In genomic region chr4:78656968-78657445, GRCh38 we compare ENCODE assay signal across 8 cellular contexts.
A peak's percentile ranks its signal among the peaks of the same experiment; 100 is the strongest.
DNase-seq lines count a peak whose midpoint lies in the region; ATAC-seq, FAIRE-seq and TF ChIP-seq lines count a peak whose summit lies in the region.

No MANE protein-coding gene starts in this region.

- peak overlapping the region; percentile 79 for H3K27ac Mint-ChIP-seq in activated naive CD8-positive, alpha-beta T cell
- H3K27ac Mint-ChIP-seq in neural progenitor cell: no peak overlapping the region

- peak overlapping the region; percentile 4 for H2AFZ ChIP-seq in neural progenitor cell (replicated peaks)

- no peaks in the 10 kb centered on the region for H3K36me3 Mint-ChIP-seq in activated naive CD8-positive, alpha-beta T cell
- H3K36me3 Mint-ChIP-seq in neural progenitor cell: no peaks in the 10 kb centered on the region

- H3K4me1 ChIP-seq in neural progenitor cell: peaks cover 7% of the 10 kb centered on the region
- H3K4me1 ChIP-seq in prostate gland (replicated peaks): no peaks in the 10 kb centered on the region
- H3K4me1 ChIP-seq in small intestine (ENCODE audit: control insufficient read depth in 2 of 2, insufficient read depth in 1 of 2, low read depth in 1 of 2, low read length in 1 of 2): peaks cover under 1 to 2% of the 10 kb centered on the region in 2 donors

- peak overlapping the region; percentile 42 for H3K4me3 ChIP-seq in Jurkat, Clone E6-1 (ENCODE audit: low read length)
- H3K4me3 ChIP-seq in neural progenitor cell: no peak overlapping the region
- no peak overlapping the region for H3K4me3 ChIP-seq in prostate gland
- H3K4me3 ChIP-seq in small intestine (ENCODE audit: low read depth in 1 of 2, low read length in 2 of 2): no peak overlapping the region

- H3K4me1 Mint-ChIP-seq in activated naive CD8-positive, alpha-beta T cell (ENCODE audit: low read depth): peaks cover 44% of the 10 kb centered on the region
- peaks cover 6% of the 10 kb centered on the region for H3K4me1 Mint-ChIP-seq in neural progenitor cell

- 63% methylated on average over 7 of the region's 7 CpGs for WGBS in prostate gland
- WGBS in small intestine, 3 donors: 50 to 74% (median 55%) methylated on average over 7 of the region's 7 CpGs

- peaks cover 5% of the 10 kb centered on the region for H3F3A ChIP-seq in neural progenitor cell (ENCODE audit: low read depth)

- H3K27me3 ChIP-seq in neural progenitor cell (no peaks in the 10 kb centered on the region), prostate gland (replicated peaks; ENCODE audit: insufficient read depth) (no peaks in the 10 kb centered on the region), small intestine (ENCODE audit: control insufficient read depth in 2 of 2, insufficient read depth in 2 of 2, low read length in 2 of 2) (no peaks in the 10 kb centered on the region)

- FAIRE-seq in small intestine (lab: Jason Lieb, UNC): no peak

- H3K36me3 ChIP-seq in neural progenitor cell (no peaks in the 10 kb centered on the region), prostate gland (no peaks in the 10 kb centered on the region), small intestine (ENCODE audit: control insufficient read depth in 2 of 2, insufficient read depth in 2 of 2, low read length in 2 of 2) (no peaks in the 10 kb centered on the region)

- intact Hi-C loops in posterior cingulate gyrus (cut with DNase I): no loop called here
- intact Hi-C loops in prostate gland (cut with DNase I): no loop called here

- ATAC-seq in GM18867 (IDR thresholded peaks at IDR 0.05; ENCODE audit: unreplicated experiment): peak; percentile 21
- no peak for ATAC-seq in HG03025 (IDR thresholded peaks at IDR 0.05; ENCODE audit: low FRiP score, unreplicated experiment)

- no peaks in the 10 kb centered on the region for H3K27me3 Mint-ChIP-seq in activated naive CD8-positive, alpha-beta T cell
- peaks cover 2% of the 10 kb centered on the region for H3K27me3 Mint-ChIP-seq in neural progenitor cell (ENCODE audit: insufficient read depth, low read depth)

- H3K79me2 ChIP-seq in neural progenitor cell (ENCODE audit: low read depth): no peaks in the 10 kb centered on the region

- no peak for TF ChIP-seq POLR2A in prostate gland (IDR thresholded peaks at IDR 0.05)

- TF ChIP-seq CTCF in neural progenitor cell (IDR thresholded peaks at IDR 0.05) (no peak), prostate gland (IDR thresholded peaks at IDR 0.05) (no peak)

- H3K27ac ChIP-seq in neural progenitor cell (no peak overlapping the region), prostate gland (no peak overlapping the region), small intestine (ENCODE audit: low read depth in 1 of 2, low read length in 1 of 2) (no peak overlapping the region)

- H4K20me1 ChIP-seq in neural progenitor cell (ENCODE audit: low read depth): no peaks in the 10 kb centered on the region

- no peaks in the 10 kb centered on the region for H3K9me3 Mint-ChIP-seq in activated naive CD8-positive, alpha-beta T cell (ENCODE audit: low read depth)
- no peaks in the 10 kb centered on the region for H3K9me3 Mint-ChIP-seq in neural progenitor cell

- H3K9me3 ChIP-seq in neural progenitor cell (ENCODE audit: low read depth) (no peaks in the 10 kb centered on the region), prostate gland (no peaks in the 10 kb centered on the region), small intestine (ENCODE audit: control insufficient read depth, low read depth) (no peaks in the 10 kb centered on the region)

- H3K4me2 ChIP-seq in neural progenitor cell: no peak overlapping the region

- H3K4me3 Mint-ChIP-seq in activated naive CD8-positive, alpha-beta T cell: peak overlapping the region; percentile 69
- H3K4me3 Mint-ChIP-seq in neural progenitor cell: no peak overlapping the region

- no peak overlapping the region for H3K9ac ChIP-seq in neural progenitor cell

- peak; percentile 75 for DNase-seq in Jurkat, Clone E6-1 (ENCODE audit: low read depth, low spot score)
- no peak for DNase-seq in neural progenitor cell (ENCODE audit: low spot score)
- DNase-seq in posterior cingulate gyrus: no peak
- DNase-seq in prostate gland (ENCODE audit: low spot score): no peak
- no peak for DNase-seq in small intestine
